Comparison of ENCODE assay signal across 8 cellular contexts in genomic region chr5:115069087-115069968, GRCh38.
DNase-seq lines count a peak whose midpoint lies in the region; ATAC-seq and TF ChIP-seq lines count a peak whose summit lies in the region.

No MANE protein-coding gene starts in this region.

- peak; percentile 44 for TF ChIP-seq CTCF in GM12864 (IDR thresholded peaks at IDR 0.05; ENCODE audit: low read depth, low read length, missing control alignments)

- peak; percentile 41 for ATAC-seq in HG02642 (IDR thresholded peaks at IDR 0.05; ENCODE audit: poor library complexity, unreplicated experiment)

- H3K4me3 Mint-ChIP-seq in immature natural killer cell, result peak overlapping the region in 3 of 5 donors; percentile 61 to 84 (median 61)

- H3K4me3 ChIP-seq in GM12864 (ENCODE audit: low read depth, low read length), result no peak overlapping the region

- DNase-seq in AML-193 (lab: John Stamatoyannopoulos, UW) (peak; percentile 20 to 37), GM12864 (ENCODE audit: low read depth) (no peak), NCI-H1930 (lab: John Stamatoyannopoulos, UW) (peak; percentile 2), anterior cingulate cortex (lab: John Stamatoyannopoulos, UW) (peak in 47 of 58 donors; percentile 0 to 80 (median 13)), immature natural killer cell (peak; percentile 11 to 23 (median 20)), stromal cell of bone marrow (ENCODE audit: low read depth) (peak; percentile 18), GF-D8 (lab: John Stamatoyannopoulos, UW) (no peak)

- peaks cover 2 to 11% (median 7%) of the 10 kb centered on the region in 3 donors for H3K27me3 Mint-ChIP-seq in immature natural killer cell (ENCODE audit: low read depth in 3 of 3)

- H3K9me3 Mint-ChIP-seq in immature natural killer cell, result no peaks in the 10 kb centered on the region

- peaks cover 27 to 35% of the 10 kb centered on the region in 2 donors for H3K4me1 Mint-ChIP-seq in immature natural killer cell

- H3K27ac Mint-ChIP-seq in immature natural killer cell, result peak overlapping the region in 5 of 6 donors; percentile 27 to 82 (median 69)

- no peaks in the 10 kb centered on the region for H3K36me3 Mint-ChIP-seq in immature natural killer cell

Comparison
In these comparisons a context has a peak if more than half of its experiments do, and no peak if none do; other contexts are left out.
1. DNase-seq: peak in AML-193 (2 of 2), NCI-H1930 (2 of 2), anterior cingulate cortex (47 of 58), immature natural killer cell (3 of 3) and stromal cell of bone marrow (single experiment); none in GM12864 (single experiment) and GF-D8 (single experiment).